10 cellular contexts compared by ENCODE assay signal in genomic region chrX:86141786-86142185, GRCh38. TPM values are rescaled to one million over a fixed set of nuclear protein-coding genes. Genes with fewer than 3 reads are reported as not detected.
"Had no signal": no experiment of that assay in that cellular context is flagged by ENCODE, and none has a peak within 500 bp of the region (broad histone marks: within the 10 kb centered on the region; RNA-seq: fewer than 3 reads in every experiment).

No MANE protein-coding gene starts in this region.

- H3K4me1 ChIP-seq: HAP-1 had no signal

- H3K27ac ChIP-seq: GM23248, HL-60 had no signal

- H3K36me3 ChIP-seq: HAP-1 had no signal

- DNase-seq: GM23248, GOT3, H7, HFFc6 had no signal

- H3K9ac ChIP-seq: GM23248 had no signal

- H3K4me3 ChIP-seq: GM23248, HAP-1 had no signal

- H2AFZ ChIP-seq: GM23248 had no signal

- H3K9me3 ChIP-seq: HAP-1 had no signal

RNA-seq across cellular contexts. Expression of gene DACH2, which starts 6.5 kb away (rescaled TPM):
- total RNA-seq: GM23248, H4, HepG2, HFFc6, HT1080 had no signal
- polyA plus RNA-seq: GM23248, HepG2, IgD-negative memory B cell had no signal
